ENCODE assay signal across 9 cellular contexts in genomic region chr10:90930070-90930837, GRCh38. TPM values are rescaled to one million over a fixed set of nuclear protein-coding genes. Genes with fewer than 3 reads are reported as not detected.
DNase-seq lines count a peak whose midpoint lies in the region; ATAC-seq and TF ChIP-seq lines count a peak whose summit lies in the region.
"Had no signal": no experiment of that assay in that cellular context is flagged by ENCODE, and none has a peak within 500 bp of the region (broad histone marks: within the 10 kb centered on the region; RNA-seq: fewer than 3 reads in every experiment).

No MANE protein-coding gene starts in this region.

- no peak for TF ChIP-seq CTCF in osteocyte (IDR thresholded peaks at IDR 0.05)

- peaks cover 5% of the 10 kb centered on the region for H3K9me3 Mint-ChIP-seq in osteocyte (ENCODE audit: unreplicated experiment)

- peak overlapping the region; percentile 97 for H3K27ac Mint-ChIP-seq in osteocyte (ENCODE audit: unreplicated experiment)

- peak; percentile 49 for DNase-seq in NCI-H446 treated with DMSO at 0.1 percent for 48 hours (lab: John Stamatoyannopoulos, UW)
- DNase-seq in fibroblast of gingiva (ENCODE audit: low read depth): peak; percentile 87
- DNase-seq in osteocyte (ENCODE audit: extremely low spot score, unreplicated experiment): no peak
- DNase-seq in GM19240 (ENCODE audit: insufficient read length, low spot score): no peak
- no peak for DNase-seq in NCI-H510A treated with DMSO at 0.1 percent for 48 hours (lab: John Stamatoyannopoulos, UW)
- DNase-seq in C1 segment of cervical spinal cord (lab: John Stamatoyannopoulos, UW): no peak
- DNase-seq: activated T-cell treated with anti-CD3 and anti-CD28 coated beads for 4 hours had no signal

- no peaks in the 10 kb centered on the region for H3K27me3 ChIP-seq in BLaER1

- peak overlapping the region; percentile 53 for H3K4me2 ChIP-seq in BLaER1

- H3K9ac ChIP-seq in BLaER1: no peak overlapping the region; the same call in 1 of the 2 replicates

- H3K4me1 ChIP-seq in BLaER1: peaks cover 31% of the 10 kb centered on the region

- H3K36me3 Mint-ChIP-seq in osteocyte (ENCODE audit: unreplicated experiment): no peaks in the 10 kb centered on the region

- H3K27ac ChIP-seq in BLaER1: no peak overlapping the region

- H3K9me3 ChIP-seq in BLaER1: no peaks in the 10 kb centered on the region

- H3K4me3 Mint-ChIP-seq in osteocyte (ENCODE audit: unreplicated experiment): peak overlapping the region; percentile 57

- no peaks in the 10 kb centered on the region for H3K27me3 Mint-ChIP-seq in osteocyte (ENCODE audit: unreplicated experiment)

- no peaks in the 10 kb centered on the region for H4K20me1 ChIP-seq in BLaER1

- H3K36me3 ChIP-seq in BLaER1: no peaks in the 10 kb centered on the region

- no peak for ATAC-seq in GM19328 (IDR thresholded peaks at IDR 0.05; ENCODE audit: unreplicated experiment)

- peaks cover 49% of the 10 kb centered on the region for H3K4me1 Mint-ChIP-seq in osteocyte (ENCODE audit: unreplicated experiment)

- H3K4me3 ChIP-seq in BLaER1: no peak overlapping the region

RNA-seq across cellular contexts. Expression of gene ANKRD1, which starts 9.4 kb away (rescaled TPM):
- 4.9 and 5.8 TPM in 2 replicates for total RNA-seq in osteocyte

RNA-seq across cellular contexts. Expression of gene RPP30, which starts 58.5 kb away (rescaled TPM):
- 31.8 and 32.8 TPM in 2 replicates for total RNA-seq in osteocyte

Comparison
In these comparisons a context has a peak if more than half of its experiments do, and no peak if none do; other contexts are left out.
1. DNase-seq: peak in NCI-H446 treated with DMSO at 0.1 percent for 48 hours (single experiment) and fibroblast of gingiva (single experiment); none in osteocyte (single experiment), GM19240 (single experiment), NCI-H510A treated with DMSO at 0.1 percent for 48 hours (single experiment) and C1 segment of cervical spinal cord (0 of 14).